8 cellular contexts compared by ENCODE assay signal in the genomic region with DNA sequence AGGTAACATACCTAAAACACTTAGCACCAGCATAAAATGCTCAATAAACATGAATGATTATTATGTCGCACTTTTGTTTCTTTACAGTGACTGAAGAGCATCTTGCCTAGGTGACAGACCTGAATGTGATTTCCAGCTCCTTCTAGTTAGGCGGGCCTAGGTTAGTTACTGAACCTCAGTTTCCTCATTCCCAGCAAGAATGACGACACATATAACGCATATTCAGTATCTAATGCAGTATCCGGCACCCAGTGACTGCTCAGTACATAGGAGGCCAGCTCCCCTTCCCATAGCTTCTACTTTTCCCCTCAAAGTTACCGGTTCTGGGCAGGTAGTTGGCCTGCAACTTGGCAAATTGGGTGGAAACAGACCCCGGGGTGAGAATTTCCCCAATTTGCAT. TPM values are rescaled to one million over a fixed set of nuclear protein-coding genes. Genes with fewer than 3 reads are reported as not detected.
DNase-seq lines count a peak whose midpoint lies in the region; ATAC-seq and TF ChIP-seq lines count a peak whose summit lies in the region.

No MANE protein-coding gene starts in this region.

- H3K27me3 ChIP-seq in GM23338 (ENCODE audit: insufficient read depth) (no peaks in the 10 kb centered on the region), iPS-18a (ENCODE audit: control insufficient read depth, insufficient read depth, low read length) (no peaks in the 10 kb centered on the region)

- H3K4me3 Mint-ChIP-seq in GM23338, result peak overlapping the region; percentile 97
- peak overlapping the region; percentile 91 for H3K4me3 Mint-ChIP-seq in activated B cell treated with CpG ODN at 0.5 μM for 24 hours

- ATAC-seq in GM23338, result peak; percentile 5
- ATAC-seq in activated B cell treated with CpG ODN at 0.5 μM for 24 hours (ENCODE audit: low read depth), result no peak

- TF ChIP-seq CTCF in 22Rv1 (IDR thresholded peaks at IDR 0.05) (no peak), GM23338 (conservative IDR thresholded peaks at IDR 0.05; ENCODE audit: low read depth in 2 of 2) (no peak; a peak in 1 of 4 replicates), activated B cell treated with CpG ODN at 0.5 μM for 24 hours (IDR thresholded peaks at IDR 0.05) (no peak)

- no peaks in the 10 kb centered on the region for H3K9me3 ChIP-seq in iPS-18a (ENCODE audit: control insufficient read depth, low read depth, low read length)

- H3K4me1 Mint-ChIP-seq in GM23338 (peaks cover 14% of the 10 kb centered on the region), activated B cell treated with CpG ODN at 0.5 μM for 24 hours (peaks cover 28% of the 10 kb centered on the region)

- DNase-seq in GM23338 (ENCODE audit: low spot score), result no peak
- no peak for DNase-seq in activated B cell treated with CpG ODN at 0.5 μM for 24 hours
- no peak for DNase-seq in NCI-H1694 (lab: John Stamatoyannopoulos, UW)
- DNase-seq in NCI-H1417 treated with DMSO at 0.1 percent for 48 hours (lab: John Stamatoyannopoulos, UW), result no peak
- DNase-seq in occipital lobe (lab: John Stamatoyannopoulos, UW), result no peak
- DNase-seq in D341Med (ENCODE audit: low spot score), result no peak

- peak overlapping the region; percentile 93 for H3K9ac ChIP-seq in iPS-18a (ENCODE audit: low read length)

- POLR2A ChIA-PET in activated B cell treated with CpG ODN at 0.5 μM for 24 hours (lab: Charles Lee), result interaction anchor here (1.4 kb wide), 1 partner anchor 16 kb away, joined by 5 read pairs; no protein-coding TSS in a partner anchor

- 0 out of 2 replicates have a peak, but pooled peaks cover 3% of the 10 kb centered on the region for H3F3A ChIP-seq in GM23338 (replicated peaks; ENCODE audit: low read depth)

- H3K4me3 ChIP-seq in GM23338 (peak overlapping the region; percentile 95), iPS-18a (ENCODE audit: low read length) (peak overlapping the region; percentile 85)

- peaks cover 56% of the 10 kb centered on the region for H3K79me2 ChIP-seq in GM23338 (replicated peaks; ENCODE audit: insufficient read depth)

- H3K27ac ChIP-seq in 22Rv1 (peak overlapping the region; percentile 68), GM23338 (ENCODE audit: low read depth) (peak overlapping the region; percentile 95; the same call in 1 of the 2 replicates), iPS-18a (ENCODE audit: low read length) (no peak overlapping the region)

- peak overlapping the region; percentile 98; the same call in 1 of the 2 replicates for H2AFZ ChIP-seq in GM23338

- intact Hi-C loops in activated B cell treated with CpG ODN at 0.5 μM for 24 hours (cut with micrococcal nuclease), result loop anchor here (2.0 kb wide), 1 partner anchor 38 kb away; no protein-coding TSS in a partner anchor

- H3K9me2 ChIP-seq in GM23338 (ENCODE audit: insufficient read depth), result no peaks in the 10 kb centered on the region

- H3K9me3 Mint-ChIP-seq in GM23338, result peaks cover 3% of the 10 kb centered on the region; the same call in 2 of the 3 replicates
- no peaks in the 10 kb centered on the region for H3K9me3 Mint-ChIP-seq in activated B cell treated with CpG ODN at 0.5 μM for 24 hours

- peaks cover 2% of the 10 kb centered on the region; the same call in 1 of the 3 replicates for H3K36me3 Mint-ChIP-seq in GM23338 (ENCODE audit: low read depth)
- H3K36me3 Mint-ChIP-seq in activated B cell treated with CpG ODN at 0.5 μM for 24 hours (ENCODE audit: low read depth), result peaks cover 3% of the 10 kb centered on the region

- H3K27me3 Mint-ChIP-seq in GM23338 (ENCODE audit: insufficient read depth, low read depth, poor library complexity) (peaks cover 10% of the 10 kb centered on the region), activated B cell treated with CpG ODN at 0.5 μM for 24 hours (no peaks in the 10 kb centered on the region)

- H4K20me1 ChIP-seq in GM23338 (replicated peaks; ENCODE audit: insufficient read depth), result peaks cover 20% of the 10 kb centered on the region

- CTCF ChIA-PET in activated B cell treated with CpG ODN at 0.5 μM for 24 hours (lab: Charles Lee), result no interaction called here

- H3K4me1 ChIP-seq in GM23338 (ENCODE audit: insufficient read depth) (peaks cover 11% of the 10 kb centered on the region), iPS-18a (ENCODE audit: control insufficient read depth, low read depth, low read length) (peaks cover 4% of the 10 kb centered on the region)

- H3K4me2 ChIP-seq in GM23338, result peak overlapping the region; percentile 91

- H3K36me3 ChIP-seq in GM23338 (ENCODE audit: insufficient read depth) (no peaks in the 10 kb centered on the region), iPS-18a (ENCODE audit: control insufficient read depth, low read depth, low read length) (no peaks in the 10 kb centered on the region)

- H3K27ac Mint-ChIP-seq in GM23338, result peak overlapping the region; percentile 97
- no peak overlapping the region for H3K27ac Mint-ChIP-seq in activated B cell treated with CpG ODN at 0.5 μM for 24 hours

TF ChIP-seq in GM23338, 12 proteins besides CTCF, POLR2A, EP300 and RAD21:
- TF ChIP-seq EZH2 (IDR thresholded peaks at IDR 0.05; ENCODE audit: low read depth, unreplicated experiment), result no peak
- TF ChIP-seq ZNF114 (CRISPR knock-in tag; IDR thresholded peaks at IDR 0.05), result no peak
- TF ChIP-seq CREB1 (CRISPR knock-in tag; IDR thresholded peaks at IDR 0.05; ENCODE audit: low read depth), result no peak
- no peak for TF ChIP-seq STAT1 (IDR thresholded peaks at IDR 0.05; ENCODE audit: unreplicated experiment)

RNA-seq across cellular contexts. Expression of gene AUNIP, which starts 0.8 kb away (rescaled TPM):
- 20.9 and 24.1 TPM in 2 replicates for total RNA-seq in GM23338 (2014; rRNA removed; shearing (Covaris generic))
- polyA plus RNA-seq in GM23338 (2016; fragmentation: Nextera tagmentation; extraction: Ambion mirVana), result 21.2 and 21.9 TPM in 2 replicates
- total RNA-seq in activated B cell treated with CpG ODN at 0.5 μM for 24 hours (0.42 and 0.64 TPM in 2 replicates), occipital lobe (1.7 TPM)

RNA-seq across cellular contexts. Expression of gene PAQR7, which starts 17.0 kb away (rescaled TPM):
- total RNA-seq in GM23338 (2014; rRNA removed; shearing (Covaris generic)), result 5.2 and 5.5 TPM in 2 replicates
- 4.0 and 4.2 TPM in 2 replicates for polyA plus RNA-seq in GM23338 (2016; fragmentation: Nextera tagmentation; extraction: Ambion mirVana)
- total RNA-seq in activated B cell treated with CpG ODN at 0.5 μM for 24 hours, result 3.7 and 4.6 TPM in 2 replicates
- total RNA-seq in occipital lobe, result 8.1 TPM

RNA-seq across cellular contexts. Expression of gene MTFR1L, which starts 38.7 kb away (rescaled TPM):
- total RNA-seq in GM23338 (2014; rRNA removed; shearing (Covaris generic)), result 22.7 and 23.5 TPM in 2 replicates
- 13.4 and 14.8 TPM in 2 replicates for polyA plus RNA-seq in GM23338 (2016; fragmentation: Nextera tagmentation; extraction: Ambion mirVana)
- total RNA-seq in activated B cell treated with CpG ODN at 0.5 μM for 24 hours (34.6 and 35.3 TPM in 2 replicates), occipital lobe (32.8 TPM)

RNA-seq across cellular contexts. Expression of gene STMN1, which starts 47.7 kb away (rescaled TPM):
- 227 and 271 TPM in 2 replicates for total RNA-seq in GM23338 (2014; rRNA removed; shearing (Covaris generic))
- polyA plus RNA-seq in GM23338 (2016; fragmentation: Nextera tagmentation; extraction: Ambion mirVana), result 1,567 and 1,890 TPM in 2 replicates
- total RNA-seq in activated B cell treated with CpG ODN at 0.5 μM for 24 hours, result 24.8 and 25.6 TPM in 2 replicates
- total RNA-seq in occipital lobe, result 706 TPM

RNA-seq across cellular contexts. Expression of gene SELENON, which starts 58.5 kb away (rescaled TPM):
- total RNA-seq in GM23338 (2014; rRNA removed; shearing (Covaris generic)), result 88.2 and 93.2 TPM in 2 replicates
- 17.9 and 19.9 TPM in 2 replicates for polyA plus RNA-seq in GM23338 (2016; fragmentation: Nextera tagmentation; extraction: Ambion mirVana)
- 13.5 and 15.1 TPM in 2 replicates for total RNA-seq in activated B cell treated with CpG ODN at 0.5 μM for 24 hours
- total RNA-seq in occipital lobe, result 10.3 TPM
